In the genomic region with DNA sequence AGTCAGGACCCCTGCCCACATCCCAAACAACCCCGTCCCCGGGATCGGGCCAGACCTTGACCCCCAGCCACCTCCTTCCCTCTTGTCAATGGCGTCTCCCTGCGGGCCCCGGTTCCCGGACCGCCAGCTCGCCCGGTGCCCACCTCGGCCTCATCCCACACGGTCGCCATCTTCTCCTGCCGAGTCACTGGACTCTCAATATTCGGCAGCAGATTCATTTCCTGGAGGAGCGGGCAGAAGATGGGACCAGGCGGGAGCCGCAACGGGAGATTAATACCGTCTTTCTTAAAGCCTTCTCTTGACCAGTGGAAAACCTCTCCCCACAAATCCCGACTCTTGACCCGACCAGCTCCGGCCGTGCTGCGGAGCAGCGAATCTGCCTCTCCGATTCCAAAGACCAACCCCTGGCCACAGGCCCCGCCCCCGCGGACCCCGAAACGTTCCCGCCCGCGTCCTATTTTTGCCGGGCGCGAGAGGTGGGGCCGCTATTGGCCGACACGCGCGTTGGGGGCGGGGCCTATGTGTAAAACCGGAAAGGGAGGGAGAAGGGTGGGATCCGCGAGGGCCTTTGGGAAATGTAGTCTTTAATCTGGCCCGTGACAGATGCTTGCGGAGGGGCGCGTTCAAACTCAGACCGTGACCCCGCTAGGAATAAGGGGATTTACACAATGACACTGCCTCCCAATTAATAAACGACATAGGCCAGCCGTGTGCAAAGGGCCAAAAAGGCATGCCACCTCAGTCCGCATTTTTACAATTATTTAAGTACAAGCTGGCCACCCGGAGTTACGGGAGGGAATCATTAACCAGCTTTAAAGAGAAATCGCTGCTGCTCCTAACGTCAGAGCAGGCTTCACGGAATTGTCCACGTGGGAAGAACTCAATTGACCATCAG, we compare ENCODE assay signal across 8 cellular contexts. TPM values are rescaled to one million over a fixed set of nuclear protein-coding genes. Genes with fewer than 3 reads are reported as not detected.
A peak's percentile ranks its signal among the peaks of the same experiment; 100 is the strongest.
DNase-seq lines count a peak whose midpoint lies in the region; ATAC-seq lines count a peak whose summit lies in the region.

A gene (minus strand): TSS at position 378 of the 895 bp plus-strand sequence. CDS start 160 bp downstream, at position 218.

- peak within 1 kb of the TSS; percentile 92 to 100 (median 98) for H3K27ac ChIP-seq in BLaER1 treated with 17β-estradiol and CSF1 and Interleukin-3, amounts not matched to agents 10 nM and 100 nM

- peak within 1 kb of the TSS; percentile 85 to 99 (median 94) for H3K4me3 ChIP-seq in BLaER1 treated with 17β-estradiol and CSF1 and Interleukin-3, amounts not matched to agents 10 nM and 100 nM

- no peaks in the 10 kb centered on the region for H3K27me3 ChIP-seq in BLaER1 treated with 17β-estradiol and CSF1 and Interleukin-3, amounts not matched to agents 10 nM and 100 nM

- H4K20me1 ChIP-seq in BLaER1 treated with 17β-estradiol and CSF1 and Interleukin-3, amounts not matched to agents 10 nM and 100 nM, result peaks cover 0 to 10% (median 0%) of the 10 kb centered on the region in 11 experiments; a peak in 3 of 22 replicates

- H3K9me3 ChIP-seq in BLaER1 treated with 17β-estradiol and CSF1 and Interleukin-3, amounts not matched to agents 10 nM and 100 nM (replicated peaks in 1 of 11), result no peaks in the 10 kb centered on the region

- ATAC-seq in GM19351 (IDR thresholded peaks at IDR 0.05; ENCODE audit: unreplicated experiment) (peak; percentile 92), HG03521 (IDR thresholded peaks at IDR 0.05; ENCODE audit: unreplicated experiment) (peak; percentile 92), left lobe of liver (peak; percentile 89)

- H3K36me3 ChIP-seq in BLaER1 treated with 17β-estradiol and CSF1 and Interleukin-3, amounts not matched to agents 10 nM and 100 nM, result peaks cover 36 to 41% (median 40%) of the 10 kb centered on the region in 11 experiments

- peak within 1 kb of the TSS; percentile 90 to 99 (median 95) for H3K4me2 ChIP-seq in BLaER1 treated with 17β-estradiol and CSF1 and Interleukin-3, amounts not matched to agents 10 nM and 100 nM

- H3K4me1 ChIP-seq in BLaER1 treated with 17β-estradiol and CSF1 and Interleukin-3, amounts not matched to agents 10 nM and 100 nM, result peaks cover 14 to 25% (median 16%) of the 10 kb centered on the region in 10 experiments

- DNase-seq in NCI-H748 (lab: John Stamatoyannopoulos, UW; ENCODE audit: unreplicated experiment) (peak; percentile 97), cortex of kidney (lab: John Stamatoyannopoulos, UW) (peak; percentile 81), left lobe of liver (ENCODE audit: low spot score) (peak; percentile 99)
- peak; percentile 99 for DNase-seq in activated CD4-positive, alpha-beta T cell treated with anti-CD3 and anti-CD28 coated beads, Interleukin-2, amount 50 U/mL, for 1 hour
- peak; percentile 97 for DNase-seq in stimulated activated CD4-positive, alpha-beta T cell treated with anti-CD3 and anti-CD28 coated beads, Interleukin-2, amount 100 ng/mL, for 4 hours (ENCODE audit: low read depth)

- H3K9ac ChIP-seq in BLaER1 treated with 17β-estradiol and CSF1 and Interleukin-3, amounts not matched to agents 10 nM and 100 nM, result peak within 1 kb of the TSS; percentile 93 to 99 (median 97)

RNA-seq across cellular contexts. Expression of the gene that starts here (rescaled TPM):
- 64.6 TPM for total RNA-seq in left lobe of liver

Comparison
In these comparisons a context has a peak if more than half of its experiments do, and no peak if none do; other contexts are left out.
1. Peak in every context shown above with its lines: DNase-seq, ATAC-seq, H3K4me3 ChIP-seq and H3K27ac ChIP-seq.